In the genomic region with DNA sequence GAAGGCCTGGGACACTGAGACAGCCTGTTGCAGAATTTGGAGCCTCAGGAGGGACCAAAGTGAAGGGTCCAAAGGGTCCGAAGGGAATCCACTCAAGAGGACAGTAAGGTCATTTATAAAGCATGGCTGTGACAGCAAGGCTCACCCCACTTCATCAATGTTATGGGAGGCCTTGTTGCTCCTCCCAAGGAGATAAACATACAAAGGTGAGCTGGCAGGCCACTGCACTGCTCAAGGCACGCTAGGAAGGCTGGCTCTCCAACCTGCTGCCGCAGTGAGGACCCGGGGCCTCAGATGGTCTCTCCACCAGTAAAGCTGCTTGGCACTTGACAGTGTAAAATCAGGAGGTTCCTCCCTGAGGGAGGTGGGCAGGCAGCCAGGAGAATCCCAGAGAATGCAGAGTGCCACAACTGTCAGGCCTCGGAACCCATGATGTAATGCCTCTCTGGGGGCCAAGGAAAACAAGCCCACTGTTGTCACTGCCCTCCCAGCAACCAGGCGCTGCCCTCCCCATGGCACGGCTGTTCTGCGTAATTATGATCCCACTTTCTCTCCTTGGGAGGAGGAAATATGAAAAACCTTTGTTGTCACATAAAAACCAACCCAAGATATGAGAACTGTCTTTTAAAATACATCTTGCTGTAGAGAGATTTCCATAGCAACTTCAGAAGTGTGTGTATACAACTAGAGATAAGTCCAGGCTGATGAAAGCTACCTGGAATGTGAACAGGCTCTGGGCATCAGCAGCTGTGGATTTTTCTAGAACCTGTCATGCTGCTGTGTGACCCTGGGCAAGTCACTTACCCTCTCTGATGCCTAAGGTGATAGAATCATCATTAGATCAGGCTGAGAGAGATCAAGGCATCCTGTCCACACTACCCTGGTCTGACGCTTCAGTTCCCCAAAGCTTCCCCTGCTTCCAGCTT, we compare ENCODE assay signal across 10 cellular contexts.
DNase-seq lines count a peak whose midpoint lies in the region; ATAC-seq lines count a peak whose summit lies in the region.
"Had no signal": no experiment of that assay in that cellular context is flagged by ENCODE, and none has a peak within 500 bp of the region (broad histone marks: within the 10 kb centered on the region; RNA-seq: fewer than 3 reads in every experiment).

No MANE protein-coding gene starts in this region.

- no peaks in the 10 kb centered on the region for H3K27me3 Mint-ChIP-seq in activated naive CD4-positive, alpha-beta T cell treated with anti-CD3 and anti-CD28 coated beads for 36 hours (ENCODE audit: low read depth)

- H3K27me3 ChIP-seq in NT2/D1 (ENCODE audit: insufficient read depth, insufficient read length), result peaks cover 4% of the 10 kb centered on the region

- H3K36me3 Mint-ChIP-seq in activated naive CD4-positive, alpha-beta T cell treated with anti-CD3 and anti-CD28 coated beads for 36 hours (ENCODE audit: low read depth), result no peaks in the 10 kb centered on the region

- intact Hi-C loops in activated naive CD4-positive, alpha-beta T cell treated with anti-CD3 and anti-CD28 coated beads for 36 hours (cut with micrococcal nuclease), result no loop called here

- H3K9ac ChIP-seq in NT2/D1 (ENCODE audit: insufficient read length, low read depth), result peak overlapping the region; percentile 37

- H3K4me3 ChIP-seq in NT2/D1 (ENCODE audit: insufficient read length, low read depth), result no peak overlapping the region

- CTCF ChIA-PET in activated naive CD4-positive, alpha-beta T cell treated with anti-CD3 and anti-CD28 coated beads for 36 hours (lab: Charles Lee), result interaction anchor here (0.6 to 0.8 kb wide), 2 partner anchors 25 to 98 kb away, joined by 3 read pairs; no protein-coding TSS in a partner anchor

- DNase-seq in Daoy (ENCODE audit: low read depth) (peak; percentile 95), NT2/D1 (ENCODE audit: low read depth, low spot score) (no peak), fibroblast of peridontal ligament (ENCODE audit: extremely low read depth) (peak; percentile 2), nucleus accumbens (lab: John Stamatoyannopoulos, UW) (peak in 45 of 56 donors; percentile 7 to 82 (median 49)), HCEC 1CT (no peak)
- no peak for DNase-seq in activated naive CD4-positive, alpha-beta T cell treated with anti-CD3 and anti-CD28 coated beads for 36 hours
- DNase-seq: activated CD8-positive, alpha-beta memory T cell treated with anti-CD3 and anti-CD28 coated beads, Interleukin-2, amount 50 U/mL, for 48 hours; DND-41 had no signal

- H3K4me1 ChIP-seq in NT2/D1 (ENCODE audit: insufficient read depth, insufficient read length), result peaks cover 8% of the 10 kb centered on the region

- no peaks in the 10 kb centered on the region for H3K9me3 Mint-ChIP-seq in activated naive CD4-positive, alpha-beta T cell treated with anti-CD3 and anti-CD28 coated beads for 36 hours

- H3K36me3 ChIP-seq in NT2/D1 (ENCODE audit: insufficient read depth, insufficient read length, low read length), result no peaks in the 10 kb centered on the region

- H3K4me1 Mint-ChIP-seq in activated naive CD4-positive, alpha-beta T cell treated with anti-CD3 and anti-CD28 coated beads for 36 hours (ENCODE audit: low read depth), result peaks cover 14% of the 10 kb centered on the region

- H3K9me3 ChIP-seq in NT2/D1 (ENCODE audit: insufficient read depth, low read length), result no peaks in the 10 kb centered on the region

- no peak overlapping the region for H3K4me3 Mint-ChIP-seq in activated naive CD4-positive, alpha-beta T cell treated with anti-CD3 and anti-CD28 coated beads for 36 hours

- no peak overlapping the region for H3K27ac Mint-ChIP-seq in activated naive CD4-positive, alpha-beta T cell treated with anti-CD3 and anti-CD28 coated beads for 36 hours

- ATAC-seq in GM18867 (IDR thresholded peaks at IDR 0.05; ENCODE audit: unreplicated experiment) (no peak), HG02763 (IDR thresholded peaks at IDR 0.05; ENCODE audit: unreplicated experiment) (no peak)

Comparison
In these comparisons a context has a peak if more than half of its experiments do, and no peak if none do; other contexts are left out.
1. DNase-seq: peak in Daoy (single experiment), fibroblast of peridontal ligament (single experiment) and nucleus accumbens (45 of 56); none in NT2/D1 (single experiment), activated naive CD4-positive, alpha-beta T cell treated with anti-CD3 and anti-CD28 coated beads for 36 hours (single experiment) and HCEC 1CT (single experiment).